1 cellular context compared by ENCODE assay signal in the genomic region with DNA sequence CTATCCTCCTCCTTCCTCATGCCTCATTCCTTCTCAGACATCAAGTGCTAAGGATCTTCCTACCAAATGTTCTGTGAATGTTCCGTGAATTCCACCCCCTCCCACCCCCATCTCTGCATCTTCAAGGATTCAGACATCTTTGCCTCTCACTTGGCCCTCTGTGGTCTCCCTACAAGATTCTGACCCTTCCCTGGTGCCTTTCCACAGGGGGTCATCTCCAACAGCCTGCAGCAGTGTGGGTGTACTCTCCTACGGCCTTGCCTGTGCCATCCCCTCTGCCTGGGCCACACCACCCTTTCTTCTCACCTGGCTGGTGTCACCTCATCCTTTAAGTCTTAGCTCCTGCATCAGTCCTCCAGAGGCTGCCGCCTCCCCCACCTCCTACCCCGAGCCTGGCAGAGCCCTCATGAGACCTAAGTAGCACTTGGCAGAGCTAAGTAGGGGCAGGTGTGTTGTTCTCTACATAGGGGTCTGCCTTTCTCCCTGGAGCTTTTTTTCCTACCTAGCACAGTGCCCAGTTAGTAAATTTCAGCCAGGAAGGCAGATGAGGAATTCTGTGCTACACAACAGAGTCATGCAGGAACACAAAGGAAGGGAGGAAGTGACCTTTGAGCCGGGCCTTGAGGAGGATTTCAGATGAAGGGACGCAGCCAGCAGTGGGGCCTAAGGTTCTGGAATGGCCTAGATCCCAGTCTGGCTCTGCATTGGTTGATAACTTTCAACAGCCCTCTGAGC.
TF ChIP-seq lines count a peak whose summit lies in the region.

No MANE protein-coding gene starts in this region.

TF ChIP-seq in HepG2, 621 proteins besides CTCF, POLR2A, EP300 and RAD21 (continued from another document and continues in another):
- TF ChIP-seq, protein P1, sequence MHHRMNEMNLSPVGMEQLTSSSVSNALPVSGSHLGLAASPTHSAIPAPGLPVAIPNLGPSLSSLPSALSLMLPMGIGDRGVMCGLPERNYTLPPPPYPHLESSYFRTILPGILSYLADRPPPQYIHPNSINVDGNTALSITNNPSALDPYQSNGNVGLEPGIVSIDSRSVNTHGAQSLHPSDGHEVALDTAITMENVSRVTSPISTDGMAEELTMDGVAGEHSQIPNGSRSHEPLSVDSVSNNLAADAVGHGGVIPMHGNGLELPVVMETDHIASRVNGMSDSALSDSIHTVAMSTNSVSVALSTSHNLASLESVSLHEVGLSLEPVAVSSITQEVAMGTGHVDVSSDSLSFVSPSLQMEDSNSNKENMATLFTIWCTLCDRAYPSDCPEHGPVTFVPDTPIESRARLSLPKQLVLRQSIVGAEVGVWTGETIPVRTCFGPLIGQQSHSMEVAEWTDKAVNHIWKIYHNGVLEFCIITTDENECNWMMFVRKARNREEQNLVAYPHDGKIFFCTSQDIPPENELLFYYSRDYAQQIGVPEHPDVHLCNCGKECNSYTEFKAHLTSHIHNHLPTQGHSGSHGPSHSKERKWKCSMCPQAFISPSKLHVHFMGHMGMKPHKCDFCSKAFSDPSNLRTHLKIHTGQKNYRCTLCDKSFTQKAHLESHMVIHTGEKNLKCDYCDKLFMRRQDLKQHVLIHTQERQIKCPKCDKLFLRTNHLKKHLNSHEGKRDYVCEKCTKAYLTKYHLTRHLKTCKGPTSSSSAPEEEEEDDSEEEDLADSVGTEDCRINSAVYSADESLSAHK (CRISPR knock-in tag; IDR thresholded peaks at IDR 0.05; ENCODE audit: borderline replicate concordance), result no peak
- TF ChIP-seq, protein P2, sequence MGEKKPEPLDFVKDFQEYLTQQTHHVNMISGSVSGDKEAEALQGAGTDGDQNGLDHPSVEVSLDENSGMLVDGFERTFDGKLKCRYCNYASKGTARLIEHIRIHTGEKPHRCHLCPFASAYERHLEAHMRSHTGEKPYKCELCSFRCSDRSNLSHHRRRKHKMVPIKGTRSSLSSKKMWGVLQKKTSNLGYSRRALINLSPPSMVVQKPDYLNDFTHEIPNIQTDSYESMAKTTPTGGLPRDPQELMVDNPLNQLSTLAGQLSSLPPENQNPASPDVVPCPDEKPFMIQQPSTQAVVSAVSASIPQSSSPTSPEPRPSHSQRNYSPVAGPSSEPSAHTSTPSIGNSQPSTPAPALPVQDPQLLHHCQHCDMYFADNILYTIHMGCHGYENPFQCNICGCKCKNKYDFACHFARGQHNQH (CRISPR knock-in tag; IDR thresholded peaks at IDR 0.05), result peak; percentile 18; the same call in 1 of the 2 replicates
- TF ChIP-seq, protein P3, sequence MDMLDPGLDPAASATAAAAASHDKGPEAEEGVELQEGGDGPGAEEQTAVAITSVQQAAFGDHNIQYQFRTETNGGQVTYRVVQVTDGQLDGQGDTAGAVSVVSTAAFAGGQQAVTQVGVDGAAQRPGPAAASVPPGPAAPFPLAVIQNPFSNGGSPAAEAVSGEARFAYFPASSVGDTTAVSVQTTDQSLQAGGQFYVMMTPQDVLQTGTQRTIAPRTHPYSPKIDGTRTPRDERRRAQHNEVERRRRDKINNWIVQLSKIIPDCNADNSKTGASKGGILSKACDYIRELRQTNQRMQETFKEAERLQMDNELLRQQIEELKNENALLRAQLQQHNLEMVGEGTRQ (IDR thresholded peaks at IDR 0.05; ENCODE audit: low read depth, low read length), result no peak
- TF ChIP-seq, protein P3 (CRISPR knock-in tag; IDR thresholded peaks at IDR 0.05; ENCODE audit: borderline replicate concordance), result no peak
- no peak for TF ChIP-seq ZSCAN29 (CRISPR knock-in tag; conservative IDR thresholded peaks at IDR 0.05)
- TF ChIP-seq TGIF2 (CRISPR knock-in tag; IDR thresholded peaks at IDR 0.05), result no peak
- TF ChIP-seq TCF7 (IDR thresholded peaks at IDR 0.05; ENCODE audit: low read depth), result no peak
- TF ChIP-seq, protein P4, sequence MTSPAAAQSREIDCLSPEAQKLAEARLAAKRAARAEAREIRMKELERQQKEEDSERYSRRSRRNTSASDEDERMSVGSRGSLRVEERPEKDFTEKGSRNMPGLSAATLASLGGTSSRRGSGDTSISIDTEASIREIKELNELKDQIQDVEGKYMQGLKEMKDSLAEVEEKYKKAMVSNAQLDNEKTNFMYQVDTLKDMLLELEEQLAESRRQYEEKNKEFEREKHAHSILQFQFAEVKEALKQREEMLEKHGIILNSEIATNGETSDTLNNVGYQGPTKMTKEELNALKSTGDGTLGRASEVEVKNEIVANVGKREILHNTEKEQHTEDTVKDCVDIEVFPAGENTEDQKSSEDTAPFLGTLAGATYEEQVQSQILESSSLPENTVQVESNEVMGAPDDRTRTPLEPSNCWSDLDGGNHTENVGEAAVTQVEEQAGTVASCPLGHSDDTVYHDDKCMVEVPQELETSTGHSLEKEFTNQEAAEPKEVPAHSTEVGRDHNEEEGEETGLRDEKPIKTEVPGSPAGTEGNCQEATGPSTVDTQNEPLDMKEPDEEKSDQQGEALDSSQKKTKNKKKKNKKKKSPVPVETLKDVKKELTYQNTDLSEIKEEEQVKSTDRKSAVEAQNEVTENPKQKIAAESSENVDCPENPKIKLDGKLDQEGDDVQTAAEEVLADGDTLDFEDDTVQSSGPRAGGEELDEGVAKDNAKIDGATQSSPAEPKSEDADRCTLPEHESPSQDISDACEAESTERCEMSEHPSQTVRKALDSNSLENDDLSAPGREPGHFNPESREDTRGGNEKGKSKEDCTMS (CRISPR knock-in tag; conservative IDR thresholded peaks at IDR 0.05), result no peak
- TF ChIP-seq ELF3 (CRISPR knock-in tag; IDR thresholded peaks at IDR 0.05), result peak; percentile 66; the same call in 1 of the 2 replicates
- TF ChIP-seq THYN1 (CRISPR knock-in tag; IDR thresholded peaks at IDR 0.05; ENCODE audit: borderline replicate concordance, low read depth), result 0 out of 2 replicates have a peak, but pooled peaks have one; percentile 37
- TF ChIP-seq, protein P5, sequence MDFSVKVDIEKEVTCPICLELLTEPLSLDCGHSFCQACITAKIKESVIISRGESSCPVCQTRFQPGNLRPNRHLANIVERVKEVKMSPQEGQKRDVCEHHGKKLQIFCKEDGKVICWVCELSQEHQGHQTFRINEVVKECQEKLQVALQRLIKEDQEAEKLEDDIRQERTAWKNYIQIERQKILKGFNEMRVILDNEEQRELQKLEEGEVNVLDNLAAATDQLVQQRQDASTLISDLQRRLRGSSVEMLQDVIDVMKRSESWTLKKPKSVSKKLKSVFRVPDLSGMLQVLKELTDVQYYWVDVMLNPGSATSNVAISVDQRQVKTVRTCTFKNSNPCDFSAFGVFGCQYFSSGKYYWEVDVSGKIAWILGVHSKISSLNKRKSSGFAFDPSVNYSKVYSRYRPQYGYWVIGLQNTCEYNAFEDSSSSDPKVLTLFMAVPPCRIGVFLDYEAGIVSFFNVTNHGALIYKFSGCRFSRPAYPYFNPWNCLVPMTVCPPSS (IDR thresholded peaks at IDR 0.05), result no peak
- TF ChIP-seq MZF1 (CRISPR knock-in tag; IDR thresholded peaks at IDR 0.05; ENCODE audit: borderline replicate concordance), result no peak
- TF ChIP-seq JUND (CRISPR knock-in tag; IDR thresholded peaks at IDR 0.05), result no peak
- TF ChIP-seq MEIS1 (CRISPR knock-in tag; IDR thresholded peaks at IDR 0.05; ENCODE audit: borderline replicate concordance), result 0 out of 2 replicates have a peak, but pooled peaks have one; percentile 41
- peak; percentile 36; the same call in 1 of the 2 replicates for TF ChIP-seq YEATS2 (CRISPR knock-in tag; IDR thresholded peaks at IDR 0.05; ENCODE audit: borderline replicate concordance)
- TF ChIP-seq, protein P6, sequence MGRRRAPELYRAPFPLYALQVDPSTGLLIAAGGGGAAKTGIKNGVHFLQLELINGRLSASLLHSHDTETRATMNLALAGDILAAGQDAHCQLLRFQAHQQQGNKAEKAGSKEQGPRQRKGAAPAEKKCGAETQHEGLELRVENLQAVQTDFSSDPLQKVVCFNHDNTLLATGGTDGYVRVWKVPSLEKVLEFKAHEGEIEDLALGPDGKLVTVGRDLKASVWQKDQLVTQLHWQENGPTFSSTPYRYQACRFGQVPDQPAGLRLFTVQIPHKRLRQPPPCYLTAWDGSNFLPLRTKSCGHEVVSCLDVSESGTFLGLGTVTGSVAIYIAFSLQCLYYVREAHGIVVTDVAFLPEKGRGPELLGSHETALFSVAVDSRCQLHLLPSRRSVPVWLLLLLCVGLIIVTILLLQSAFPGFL (CRISPR knock-in tag; IDR thresholded peaks at IDR 0.05), result no peak
- no peak for TF ChIP-seq U2AF1 (optimal IDR thresholded peaks at IDR 0.05; ENCODE audit: low read depth, low read length)
- peak; percentile 73 for TF ChIP-seq TARDBP (CRISPR knock-in tag; IDR thresholded peaks at IDR 0.05)
- no peak for TF ChIP-seq FOXC1 (CRISPR knock-in tag; IDR thresholded peaks at IDR 0.05; ENCODE audit: borderline replicate concordance)
- TF ChIP-seq, protein P7, sequence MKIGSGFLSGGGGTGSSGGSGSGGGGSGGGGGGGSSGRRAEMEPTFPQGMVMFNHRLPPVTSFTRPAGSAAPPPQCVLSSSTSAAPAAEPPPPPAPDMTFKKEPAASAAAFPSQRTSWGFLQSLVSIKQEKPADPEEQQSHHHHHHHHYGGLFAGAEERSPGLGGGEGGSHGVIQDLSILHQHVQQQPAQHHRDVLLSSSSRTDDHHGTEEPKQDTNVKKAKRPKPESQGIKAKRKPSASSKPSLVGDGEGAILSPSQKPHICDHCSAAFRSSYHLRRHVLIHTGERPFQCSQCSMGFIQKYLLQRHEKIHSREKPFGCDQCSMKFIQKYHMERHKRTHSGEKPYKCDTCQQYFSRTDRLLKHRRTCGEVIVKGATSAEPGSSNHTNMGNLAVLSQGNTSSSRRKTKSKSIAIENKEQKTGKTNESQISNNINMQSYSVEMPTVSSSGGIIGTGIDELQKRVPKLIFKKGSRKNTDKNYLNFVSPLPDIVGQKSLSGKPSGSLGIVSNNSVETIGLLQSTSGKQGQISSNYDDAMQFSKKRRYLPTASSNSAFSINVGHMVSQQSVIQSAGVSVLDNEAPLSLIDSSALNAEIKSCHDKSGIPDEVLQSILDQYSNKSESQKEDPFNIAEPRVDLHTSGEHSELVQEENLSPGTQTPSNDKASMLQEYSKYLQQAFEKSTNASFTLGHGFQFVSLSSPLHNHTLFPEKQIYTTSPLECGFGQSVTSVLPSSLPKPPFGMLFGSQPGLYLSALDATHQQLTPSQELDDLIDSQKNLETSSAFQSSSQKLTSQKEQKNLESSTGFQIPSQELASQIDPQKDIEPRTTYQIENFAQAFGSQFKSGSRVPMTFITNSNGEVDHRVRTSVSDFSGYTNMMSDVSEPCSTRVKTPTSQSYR (CRISPR knock-in tag; IDR thresholded peaks at IDR 0.05; ENCODE audit: borderline replicate concordance), result no peak; the same call in 1 of the 2 replicates
- TF ChIP-seq ZMAT3 (CRISPR knock-in tag; conservative IDR thresholded peaks at IDR 0.05), result no peak; the same call in 1 of the 2 replicates
- no peak for TF ChIP-seq ARNT (IDR thresholded peaks at IDR 0.05)
- no peak for TF ChIP-seq KDM4B (CRISPR knock-in tag; IDR thresholded peaks at IDR 0.05)
- TF ChIP-seq, protein P8, sequence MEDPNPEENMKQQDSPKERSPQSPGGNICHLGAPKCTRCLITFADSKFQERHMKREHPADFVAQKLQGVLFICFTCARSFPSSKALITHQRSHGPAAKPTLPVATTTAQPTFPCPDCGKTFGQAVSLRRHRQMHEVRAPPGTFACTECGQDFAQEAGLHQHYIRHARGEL (CRISPR knock-in tag; IDR thresholded peaks at IDR 0.05), result no peak
- no peak for TF ChIP-seq ZNF552 (CRISPR knock-in tag; IDR thresholded peaks at IDR 0.05; ENCODE audit: borderline replicate concordance)
- TF ChIP-seq, protein P9, sequence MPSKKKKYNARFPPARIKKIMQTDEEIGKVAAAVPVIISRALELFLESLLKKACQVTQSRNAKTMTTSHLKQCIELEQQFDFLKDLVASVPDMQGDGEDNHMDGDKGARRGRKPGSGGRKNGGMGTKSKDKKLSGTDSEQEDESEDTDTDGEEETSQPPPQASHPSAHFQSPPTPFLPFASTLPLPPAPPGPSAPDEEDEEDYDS (CRISPR knock-in tag; IDR thresholded peaks at IDR 0.05), result no peak
- TF ChIP-seq SOX6 (IDR thresholded peaks at IDR 0.05), result no peak
- TF ChIP-seq SOX6 (CRISPR knock-in tag; IDR thresholded peaks at IDR 0.05), result peak; percentile 80
- no peak for TF ChIP-seq ZNF777 (CRISPR knock-in tag; IDR thresholded peaks at IDR 0.05)
- no peak for TF ChIP-seq TCF12 (IDR thresholded peaks at IDR 0.05)
- no peak for TF ChIP-seq TCF12 (CRISPR knock-in tag; IDR thresholded peaks at IDR 0.05)
- TF ChIP-seq, protein P10, sequence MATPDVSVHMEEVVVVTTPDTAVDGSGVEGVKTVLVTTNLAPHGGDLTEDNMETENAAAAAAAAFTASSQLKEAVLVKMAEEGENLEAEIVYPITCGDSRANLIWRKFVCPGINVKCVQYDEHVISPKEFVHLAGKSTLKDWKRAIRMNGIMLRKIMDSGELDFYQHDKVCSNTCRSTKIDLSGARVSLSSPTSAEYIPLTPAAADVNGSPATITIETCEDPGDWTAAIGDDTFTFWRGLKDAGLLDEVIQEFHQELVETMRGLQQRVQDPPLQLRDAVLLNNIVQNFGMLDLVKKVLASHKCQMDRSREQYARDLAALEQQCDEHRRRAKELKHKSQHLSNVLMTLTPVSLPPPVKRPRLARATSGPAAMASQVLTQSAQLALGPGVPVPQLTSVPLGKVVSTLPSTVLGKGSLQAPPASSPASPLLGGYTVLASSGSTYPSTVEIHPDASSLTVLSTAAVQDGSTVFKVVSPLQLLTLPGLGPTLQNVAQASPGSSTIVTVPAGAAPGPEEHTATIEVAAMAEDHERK (CRISPR knock-in tag; IDR thresholded peaks at IDR 0.05; ENCODE audit: low read depth), result no peak
- TF ChIP-seq, protein P11, sequence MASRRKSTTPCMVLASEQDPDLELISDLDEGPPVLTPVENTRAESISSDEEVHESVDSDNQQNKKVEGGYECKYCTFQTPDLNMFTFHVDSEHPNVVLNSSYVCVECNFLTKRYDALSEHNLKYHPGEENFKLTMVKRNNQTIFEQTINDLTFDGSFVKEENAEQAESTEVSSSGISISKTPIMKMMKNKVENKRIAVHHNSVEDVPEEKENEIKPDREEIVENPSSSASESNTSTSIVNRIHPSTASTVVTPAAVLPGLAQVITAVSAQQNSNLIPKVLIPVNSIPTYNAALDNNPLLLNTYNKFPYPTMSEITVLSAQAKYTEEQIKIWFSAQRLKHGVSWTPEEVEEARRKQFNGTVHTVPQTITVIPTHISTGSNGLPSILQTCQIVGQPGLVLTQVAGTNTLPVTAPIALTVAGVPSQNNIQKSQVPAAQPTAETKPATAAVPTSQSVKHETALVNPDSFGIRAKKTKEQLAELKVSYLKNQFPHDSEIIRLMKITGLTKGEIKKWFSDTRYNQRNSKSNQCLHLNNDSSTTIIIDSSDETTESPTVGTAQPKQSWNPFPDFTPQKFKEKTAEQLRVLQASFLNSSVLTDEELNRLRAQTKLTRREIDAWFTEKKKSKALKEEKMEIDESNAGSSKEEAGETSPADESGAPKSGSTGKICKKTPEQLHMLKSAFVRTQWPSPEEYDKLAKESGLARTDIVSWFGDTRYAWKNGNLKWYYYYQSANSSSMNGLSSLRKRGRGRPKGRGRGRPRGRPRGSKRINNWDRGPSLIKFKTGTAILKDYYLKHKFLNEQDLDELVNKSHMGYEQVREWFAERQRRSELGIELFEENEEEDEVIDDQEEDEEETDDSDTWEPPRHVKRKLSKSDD (CRISPR knock-in tag; IDR thresholded peaks at IDR 0.05; ENCODE audit: low read depth), result no peak
- TF ChIP-seq PHF5A (CRISPR knock-in tag; IDR thresholded peaks at IDR 0.05; ENCODE audit: low read depth, unreplicated experiment), result peak; percentile 44
